Comparison of ENCODE assay signal across 35 cellular contexts in the genomic region with DNA sequence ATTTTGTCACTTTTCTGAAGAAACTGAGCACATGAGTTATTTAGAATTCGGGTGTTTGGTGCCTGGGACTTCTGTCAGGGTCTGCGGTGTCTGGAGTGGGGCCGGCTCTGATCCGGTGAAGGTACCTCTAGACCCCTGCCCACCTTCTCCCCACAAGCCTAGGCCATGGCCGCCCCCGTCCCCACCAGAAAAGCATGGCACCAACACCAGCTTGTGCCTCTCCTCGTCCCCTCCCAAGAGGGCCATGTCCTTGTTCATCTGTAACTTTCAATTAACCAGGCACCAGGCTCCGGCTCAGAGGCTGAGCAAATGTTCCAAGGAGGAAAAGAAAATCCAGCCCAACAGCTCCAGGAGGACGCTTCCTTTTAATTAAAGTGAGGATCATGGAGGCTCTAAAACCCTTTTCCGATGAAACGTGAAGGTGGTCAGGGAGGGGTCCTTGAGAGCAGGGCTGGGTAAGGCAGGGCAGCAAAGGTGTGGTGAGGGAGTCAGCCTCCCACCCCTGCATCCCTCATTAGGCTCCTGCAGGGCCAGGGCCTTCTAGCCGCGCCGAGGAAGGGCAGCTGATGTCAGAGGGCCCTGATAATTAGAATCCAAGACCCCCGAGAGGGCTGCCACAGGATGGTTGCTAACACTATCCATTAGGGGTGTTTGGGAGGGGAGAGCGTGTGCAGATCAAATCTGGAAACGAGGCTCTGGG.
"Had no signal": no experiment of that assay in that cellular context is flagged by ENCODE, and none has a peak within 500 bp of the region (broad histone marks: within the 10 kb centered on the region; RNA-seq: fewer than 3 reads in every experiment).

No MANE protein-coding gene starts in this region.

- H3K4me2 ChIP-seq: KMS-11 had no signal

- H3K4me3 ChIP-seq: MG63 had no signal

- DNase-seq: Karpas-422, Kasumi-1, KBM-7, KG1, MG63, MM.1S, MV-4-11, NCI-H1048, NCI-H1092, NCI-H1092 treated with DMSO at 0.1 percent for 48 hours, NCI-H1105, NCI-H1105 treated with DMSO at 0.1 percent for 48 hours, NCI-H1417, NCI-H1417 treated with DMSO at 0.1 percent for 48 hours, NCI-H1436, NCI-H1436 treated with DMSO at 0.1 percent for 48 hours, NCI-H146, NCI-H1694, NCI-H1694 treated with DMSO at 0.1 percent for 48 hours, NCI-H187, NCI-H187 treated with DMSO at 0.1 percent for 48 hours, NCI-H1930, NCI-H2029, NCI-H2029 treated with DMSO at 0.1 percent for 48 hours, NCI-H2081, NCI-H2081 treated with DMSO at 0.1 percent for 48 hours, NCI-H2107, NCI-H2171, NCI-H2171 treated with DMSO at 0.1 percent for 48 hours, NCI-H2227 treated with DMSO at 0.1 percent for 48 hours, NCI-H226, NCI-H345, NCI-H446, NCI-H446 treated with DMSO at 0.1 percent for 48 hours had no signal

- H3K9ac ChIP-seq: KMS-11 had no signal

- H3K27me3 ChIP-seq: MG63 had no signal

- H3K36me3 ChIP-seq: MG63 had no signal

- H3K27ac ChIP-seq: KMS-11 had no signal
